11 cellular contexts compared by ENCODE assay signal in the genomic region with DNA sequence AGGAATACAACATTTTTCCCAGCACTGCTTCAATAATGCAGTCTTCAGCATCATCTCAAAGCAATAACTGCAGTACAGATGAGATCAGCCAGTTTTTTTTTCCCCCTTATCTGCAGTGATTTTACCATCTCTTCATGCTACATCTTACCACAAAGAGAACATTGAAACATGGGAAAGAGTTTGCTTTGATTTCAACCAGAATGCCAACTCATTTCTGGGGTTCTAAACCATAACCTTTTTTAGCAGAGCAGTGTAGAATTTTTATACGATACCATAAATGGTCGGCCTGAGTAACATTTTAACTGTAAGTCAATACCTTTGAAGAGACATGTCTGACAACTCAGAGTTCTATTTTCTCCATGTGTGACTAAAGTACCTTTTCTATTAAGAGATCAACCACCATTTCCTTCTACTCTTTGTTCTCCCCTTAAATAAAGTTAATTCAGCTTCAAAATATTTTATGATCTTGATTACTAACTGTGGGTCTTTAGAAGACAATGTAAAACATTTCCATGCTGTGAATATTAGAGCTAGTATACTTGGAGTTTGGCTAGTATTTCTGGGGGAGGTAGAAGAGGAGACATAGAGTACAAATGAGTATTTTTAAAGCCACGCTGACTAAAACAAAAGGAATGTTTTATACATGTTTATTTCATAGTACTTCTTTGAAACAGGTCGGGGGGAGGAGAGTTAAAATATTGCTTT.
DNase-seq lines count a peak whose midpoint lies in the region; ATAC-seq and TF ChIP-seq lines count a peak whose summit lies in the region.
"Had no signal": no experiment of that assay in that cellular context is flagged by ENCODE, and none has a peak within 500 bp of the region (broad histone marks: within the 10 kb centered on the region; RNA-seq: fewer than 3 reads in every experiment).

No MANE protein-coding gene starts in this region.

- intact Hi-C loops in ovary (cut with DNase I): no loop called here
- intact Hi-C loops in CD8-positive, alpha-beta T cell (cut with DNase I, micrococcal nuclease): no loop called here

- TF ChIP-seq EP300 in ovary (IDR thresholded peaks at IDR 0.05): no peak

- H3K9me3 ChIP-seq in ovary: no peaks in the 10 kb centered on the region
- no peaks in the 10 kb centered on the region for H3K9me3 ChIP-seq in CD8-positive, alpha-beta T cell (ENCODE audit: low read length)
- H3K9me3 ChIP-seq: stomach had no signal

- H3K9me3 Mint-ChIP-seq in CD8-positive, alpha-beta T cell: no peaks in the 10 kb centered on the region

- peak; percentile 72 for ATAC-seq in GM21360 (IDR thresholded peaks at IDR 0.05; ENCODE audit: unreplicated experiment)
- peak; percentile 59 for ATAC-seq in HG03469 (IDR thresholded peaks at IDR 0.05; ENCODE audit: unreplicated experiment)
- no peak for ATAC-seq in CD8-positive, alpha-beta T cell
- ATAC-seq in HG02798 (IDR thresholded peaks at IDR 0.05; ENCODE audit: poor library complexity, unreplicated experiment): no peak
- ATAC-seq: K562 had no signal

- CTCF ChIA-PET in CD8-positive, alpha-beta T cell (lab: Charles Lee): no interaction called here

- H3K27ac Mint-ChIP-seq in CD8-positive, alpha-beta T cell: no peak overlapping the region

- H3K4me1 ChIP-seq in ovary (ENCODE audit: insufficient read depth): no peaks in the 10 kb centered on the region
- peaks cover 5% of the 10 kb centered on the region for H3K4me1 ChIP-seq in CD8-positive, alpha-beta T cell (ENCODE audit: insufficient read depth, low read length)

- POLR2A ChIA-PET in CD8-positive, alpha-beta T cell (lab: Charles Lee): no interaction called here

- no peaks in the 10 kb centered on the region for H3K27me3 Mint-ChIP-seq in CD8-positive, alpha-beta T cell (ENCODE audit: low read depth)

- TF ChIP-seq CTCF in ovary (IDR thresholded peaks at IDR 0.05): no peak
- no peak for TF ChIP-seq CTCF in CD8-positive, alpha-beta T cell (IDR thresholded peaks at IDR 0.05)

- WGBS in ovary, 3 donors: 10 to 30% (median 18%) methylated on average over 4 of the region's 4 CpGs

- H3K27me3 ChIP-seq in ovary: no peaks in the 10 kb centered on the region
- no peaks in the 10 kb centered on the region for H3K27me3 ChIP-seq in CD8-positive, alpha-beta T cell (ENCODE audit: insufficient read depth, low read length)
- H3K27me3 ChIP-seq: stomach had no signal

- TF ChIP-seq POLR2A in ovary (IDR thresholded peaks at IDR 0.05): no peak

- DNase-seq in ELR (ENCODE audit: low read depth) (peak; percentile 36), fibroblast of peridontal ligament (ENCODE audit: extremely low read depth) (peak; percentile 41), ovary (no peak)
- no peak for DNase-seq in stimulated activated CD4-positive, alpha-beta T cell treated with anti-CD3 and anti-CD28 coated beads, Interleukin-12 subunit alpha, Interleukin-12 subunit beta, amount 100 ng/mL, for 4 hours
- no peak for DNase-seq in CD8-positive, alpha-beta T cell
- DNase-seq: stomach, T-helper 9 cell had no signal

- H3K27ac ChIP-seq in ovary: no peak overlapping the region
- H3K27ac ChIP-seq in CD8-positive, alpha-beta T cell (ENCODE audit: low read depth, low read length): no peak overlapping the region
- H3K27ac ChIP-seq: stomach had no signal

- peaks cover 21% of the 10 kb centered on the region for H3K4me1 Mint-ChIP-seq in CD8-positive, alpha-beta T cell (ENCODE audit: low read depth)

- no peaks in the 10 kb centered on the region for H3K36me3 ChIP-seq in ovary
- no peaks in the 10 kb centered on the region for H3K36me3 ChIP-seq in CD8-positive, alpha-beta T cell (ENCODE audit: insufficient read depth, low read length)
- H3K36me3 ChIP-seq: stomach had no signal

- H3K4me3 Mint-ChIP-seq in CD8-positive, alpha-beta T cell: no peak overlapping the region

- H3K4me3 ChIP-seq in ovary: no peak overlapping the region
- no peak overlapping the region for H3K4me3 ChIP-seq in CD8-positive, alpha-beta T cell (ENCODE audit: low read depth, low read length)
- H3K4me3 ChIP-seq: K562, stomach had no signal

- H3K36me3 Mint-ChIP-seq in CD8-positive, alpha-beta T cell: peaks cover 32% of the 10 kb centered on the region

Comparison
In these comparisons a context has a peak if more than half of its experiments do, and no peak if none do; other contexts are left out.
1. DNase-seq: peak in ELR (single experiment) and fibroblast of peridontal ligament (single experiment); none in ovary (0 of 5), stimulated activated CD4-positive, alpha-beta T cell treated with anti-CD3 and anti-CD28 coated beads, Interleukin-12 subunit alpha, Interleukin-12 subunit beta, amount 100 ng/mL, for 4 hours (single experiment) and CD8-positive, alpha-beta T cell (0 of 7).
2. ATAC-seq: peak in GM21360 (single experiment) and HG03469 (single experiment); none in CD8-positive, alpha-beta T cell (single experiment) and HG02798 (single experiment).